ENCODE assay signal across 7 cellular contexts in the genomic region with DNA sequence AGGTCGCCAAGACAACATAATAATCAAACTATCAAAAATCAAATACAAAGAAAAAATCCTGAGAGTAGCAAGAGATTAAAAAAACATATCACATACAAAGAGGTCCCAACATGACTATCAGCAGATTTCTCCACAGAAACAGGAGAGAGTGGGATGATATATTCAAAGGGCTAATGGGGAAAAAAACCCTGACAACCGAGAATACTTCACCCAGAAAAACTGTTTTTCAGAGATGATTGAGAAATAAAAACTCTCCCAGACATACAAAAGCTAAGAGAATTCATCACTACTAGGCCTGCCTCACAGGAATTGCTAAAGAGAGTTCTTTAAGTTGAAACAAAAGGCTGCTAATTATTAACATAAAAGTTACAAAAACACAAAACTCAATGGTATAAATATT.
"Had no signal": no experiment of that assay in that cellular context is flagged by ENCODE, and none has a peak within 500 bp of the region (broad histone marks: within the 10 kb centered on the region; RNA-seq: fewer than 3 reads in every experiment).

No MANE protein-coding gene starts in this region.

- H3K27ac ChIP-seq: HL-60, KMS-11 had no signal

- ATAC-seq: HepG2, K562 had no signal

- DNase-seq: IMR-90, KBM-7, KG1 had no signal

- H3K4me3 ChIP-seq: K562 had no signal
